ENCODE assay signal across 1 cellular context in the genomic region with DNA sequence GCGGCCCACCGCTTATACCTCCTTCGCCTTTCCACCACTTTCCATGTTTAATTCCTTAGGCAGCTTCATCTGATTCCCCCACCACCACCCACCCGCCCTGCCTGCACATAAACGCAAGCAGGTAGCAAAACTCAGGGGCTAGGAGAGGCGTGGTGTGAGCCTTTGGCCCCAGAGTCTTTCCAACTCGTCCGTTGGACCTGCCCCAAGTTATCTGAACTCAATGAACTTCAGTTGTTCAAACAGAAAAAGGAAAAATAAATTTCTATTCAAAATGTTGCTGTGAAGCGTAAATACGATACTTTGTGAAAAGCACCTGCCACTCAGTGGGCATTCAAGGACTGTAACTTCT.
TF ChIP-seq lines count a peak whose summit lies in the region.

No MANE protein-coding gene starts in this region.

TF ChIP-seq in K562, 482 proteins besides CTCF, POLR2A, EP300 and RAD21:
- TF ChIP-seq, protein P1, sequence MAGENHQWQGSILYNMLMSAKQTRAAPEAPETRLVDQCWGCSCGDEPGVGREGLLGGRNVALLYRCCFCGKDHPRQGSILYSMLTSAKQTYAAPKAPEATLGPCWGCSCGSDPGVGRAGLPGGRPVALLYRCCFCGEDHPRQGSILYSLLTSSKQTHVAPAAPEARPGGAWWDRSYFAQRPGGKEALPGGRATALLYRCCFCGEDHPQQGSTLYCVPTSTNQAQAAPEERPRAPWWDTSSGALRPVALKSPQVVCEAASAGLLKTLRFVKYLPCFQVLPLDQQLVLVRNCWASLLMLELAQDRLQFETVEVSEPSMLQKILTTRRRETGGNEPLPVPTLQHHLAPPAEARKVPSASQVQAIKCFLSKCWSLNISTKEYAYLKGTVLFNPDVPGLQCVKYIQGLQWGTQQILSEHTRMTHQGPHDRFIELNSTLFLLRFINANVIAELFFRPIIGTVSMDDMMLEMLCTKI (IDR thresholded peaks at IDR 0.05; ENCODE audit: partially characterized antibody) = no peak
- TF ChIP-seq ZNF140 (CRISPR knock-in tag; IDR thresholded peaks at IDR 0.05) (no peak), MEF2A (IDR thresholded peaks at IDR 0.05; ENCODE audit: control insufficient read depth, low read depth, low read length) (no peak), RB1 (IDR thresholded peaks at IDR 0.05; ENCODE audit: low read depth) (no peak), DNMT1 (IDR thresholded peaks at IDR 0.05) (no peak), PHF8 (IDR thresholded peaks at IDR 0.05; ENCODE audit: borderline replicate concordance, low read length) (no peak), MYC (IDR thresholded peaks at IDR 0.05; ENCODE audit: low read depth, low read length) (no peak), MYC (CRISPR knock-in tag; IDR thresholded peaks at IDR 0.05; ENCODE audit: borderline replicate concordance, low read depth) (no peak), ZEB2 (IDR thresholded peaks at IDR 0.05) (no peak), ZNF695 (CRISPR knock-in tag; IDR thresholded peaks at IDR 0.05) (no peak), NFE2L1 (tag; IDR thresholded peaks at IDR 0.05; ENCODE audit: borderline replicate concordance, low read depth) (no peak), ZFX (CRISPR knock-in tag; IDR thresholded peaks at IDR 0.05) (no peak), ZNF41 (CRISPR knock-in tag; conservative IDR thresholded peaks at IDR 0.05) (no peak)
- TF ChIP-seq, protein P2, sequence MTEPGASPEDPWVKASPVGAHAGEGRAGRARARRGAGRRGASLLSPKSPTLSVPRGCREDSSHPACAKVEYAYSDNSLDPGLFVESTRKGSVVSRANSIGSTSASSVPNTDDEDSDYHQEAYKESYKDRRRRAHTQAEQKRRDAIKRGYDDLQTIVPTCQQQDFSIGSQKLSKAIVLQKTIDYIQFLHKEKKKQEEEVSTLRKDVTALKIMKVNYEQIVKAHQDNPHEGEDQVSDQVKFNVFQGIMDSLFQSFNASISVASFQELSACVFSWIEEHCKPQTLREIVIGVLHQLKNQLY (CRISPR knock-in tag; conservative IDR thresholded peaks at IDR 0.05) = no peak
- TF ChIP-seq, protein P3, sequence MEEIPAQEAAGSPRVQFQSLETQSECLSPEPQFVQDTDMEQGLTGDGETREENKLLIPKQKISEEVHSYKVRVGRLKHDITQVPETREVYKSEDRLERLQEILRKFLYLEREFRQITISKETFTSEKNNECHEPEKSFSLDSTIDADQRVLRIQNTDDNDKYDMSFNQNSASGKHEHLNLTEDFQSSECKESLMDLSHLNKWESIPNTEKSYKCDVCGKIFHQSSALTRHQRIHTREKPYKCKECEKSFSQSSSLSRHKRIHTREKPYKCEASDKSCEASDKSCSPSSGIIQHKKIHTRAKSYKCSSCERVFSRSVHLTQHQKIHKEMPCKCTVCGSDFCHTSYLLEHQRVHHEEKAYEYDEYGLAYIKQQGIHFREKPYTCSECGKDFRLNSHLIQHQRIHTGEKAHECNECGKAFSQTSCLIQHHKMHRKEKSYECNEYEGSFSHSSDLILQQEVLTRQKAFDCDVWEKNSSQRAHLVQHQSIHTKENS (CRISPR knock-in tag; IDR thresholded peaks at IDR 0.05) = no peak
- TF ChIP-seq, protein P4, sequence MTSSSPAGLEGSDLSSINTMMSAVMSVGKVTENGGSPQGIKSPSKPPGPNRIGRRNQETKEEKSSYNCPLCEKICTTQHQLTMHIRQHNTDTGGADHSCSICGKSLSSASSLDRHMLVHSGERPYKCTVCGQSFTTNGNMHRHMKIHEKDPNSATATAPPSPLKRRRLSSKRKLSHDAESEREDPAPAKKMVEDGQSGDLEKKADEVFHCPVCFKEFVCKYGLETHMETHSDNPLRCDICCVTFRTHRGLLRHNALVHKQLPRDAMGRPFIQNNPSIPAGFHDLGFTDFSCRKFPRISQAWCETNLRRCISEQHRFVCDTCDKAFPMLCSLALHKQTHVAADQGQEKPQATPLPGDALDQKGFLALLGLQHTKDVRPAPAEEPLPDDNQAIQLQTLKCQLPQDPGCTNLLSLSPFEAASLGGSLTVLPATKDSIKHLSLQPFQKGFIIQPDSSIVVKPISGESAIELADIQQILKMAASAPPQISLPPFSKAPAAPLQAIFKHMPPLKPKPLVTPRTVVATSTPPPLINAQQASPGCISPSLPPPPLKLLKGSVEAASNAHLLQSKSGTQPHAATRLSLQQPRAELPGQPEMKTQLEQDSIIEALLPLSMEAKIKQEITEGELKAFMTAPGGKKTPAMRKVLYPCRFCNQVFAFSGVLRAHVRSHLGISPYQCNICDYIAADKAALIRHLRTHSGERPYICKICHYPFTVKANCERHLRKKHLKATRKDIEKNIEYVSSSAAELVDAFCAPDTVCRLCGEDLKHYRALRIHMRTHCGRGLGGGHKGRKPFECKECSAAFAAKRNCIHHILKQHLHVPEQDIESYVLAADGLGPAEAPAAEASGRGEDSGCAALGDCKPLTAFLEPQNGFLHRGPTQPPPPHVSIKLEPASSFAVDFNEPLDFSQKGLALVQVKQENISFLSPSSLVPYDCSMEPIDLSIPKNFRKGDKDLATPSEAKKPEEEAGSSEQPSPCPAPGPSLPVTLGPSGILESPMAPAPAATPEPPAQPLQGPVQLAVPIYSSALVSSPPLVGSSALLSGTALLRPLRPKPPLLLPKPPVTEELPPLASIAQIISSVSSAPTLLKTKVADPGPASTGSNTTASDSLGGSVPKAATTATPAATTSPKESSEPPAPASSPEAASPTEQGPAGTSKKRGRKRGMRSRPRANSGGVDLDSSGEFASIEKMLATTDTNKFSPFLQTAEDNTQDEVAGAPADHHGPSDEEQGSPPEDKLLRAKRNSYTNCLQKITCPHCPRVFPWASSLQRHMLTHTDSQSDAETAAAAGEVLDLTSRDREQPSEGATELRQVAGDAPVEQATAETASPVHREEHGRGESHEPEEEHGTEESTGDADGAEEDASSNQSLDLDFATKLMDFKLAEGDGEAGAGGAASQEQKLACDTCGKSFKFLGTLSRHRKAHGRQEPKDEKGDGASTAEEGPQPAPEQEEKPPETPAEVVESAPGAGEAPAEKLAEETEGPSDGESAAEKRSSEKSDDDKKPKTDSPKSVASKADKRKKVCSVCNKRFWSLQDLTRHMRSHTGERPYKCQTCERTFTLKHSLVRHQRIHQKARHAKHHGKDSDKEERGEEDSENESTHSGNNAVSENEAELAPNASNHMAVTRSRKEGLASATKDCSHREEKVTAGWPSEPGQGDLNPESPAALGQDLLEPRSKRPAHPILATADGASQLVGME (CRISPR knock-in tag; IDR thresholded peaks at IDR 0.05) = no peak
- TF ChIP-seq, protein P5, sequence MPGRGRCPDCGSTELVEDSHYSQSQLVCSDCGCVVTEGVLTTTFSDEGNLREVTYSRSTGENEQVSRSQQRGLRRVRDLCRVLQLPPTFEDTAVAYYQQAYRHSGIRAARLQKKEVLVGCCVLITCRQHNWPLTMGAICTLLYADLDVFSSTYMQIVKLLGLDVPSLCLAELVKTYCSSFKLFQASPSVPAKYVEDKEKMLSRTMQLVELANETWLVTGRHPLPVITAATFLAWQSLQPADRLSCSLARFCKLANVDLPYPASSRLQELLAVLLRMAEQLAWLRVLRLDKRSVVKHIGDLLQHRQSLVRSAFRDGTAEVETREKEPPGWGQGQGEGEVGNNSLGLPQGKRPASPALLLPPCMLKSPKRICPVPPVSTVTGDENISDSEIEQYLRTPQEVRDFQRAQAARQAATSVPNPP (IDR thresholded peaks at IDR 0.05; ENCODE audit: borderline replicate concordance, insufficient read depth, insufficient read length) = no peak
- TF ChIP-seq, protein P6, sequence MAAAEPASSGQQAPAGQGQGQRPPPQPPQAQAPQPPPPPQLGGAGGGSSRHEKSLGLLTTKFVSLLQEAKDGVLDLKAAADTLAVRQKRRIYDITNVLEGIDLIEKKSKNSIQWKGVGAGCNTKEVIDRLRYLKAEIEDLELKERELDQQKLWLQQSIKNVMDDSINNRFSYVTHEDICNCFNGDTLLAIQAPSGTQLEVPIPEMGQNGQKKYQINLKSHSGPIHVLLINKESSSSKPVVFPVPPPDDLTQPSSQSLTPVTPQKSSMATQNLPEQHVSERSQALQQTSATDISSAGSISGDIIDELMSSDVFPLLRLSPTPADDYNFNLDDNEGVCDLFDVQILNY (CRISPR knock-in tag; IDR thresholded peaks at IDR 0.05) = no peak
- TF ChIP-seq, protein P7, sequence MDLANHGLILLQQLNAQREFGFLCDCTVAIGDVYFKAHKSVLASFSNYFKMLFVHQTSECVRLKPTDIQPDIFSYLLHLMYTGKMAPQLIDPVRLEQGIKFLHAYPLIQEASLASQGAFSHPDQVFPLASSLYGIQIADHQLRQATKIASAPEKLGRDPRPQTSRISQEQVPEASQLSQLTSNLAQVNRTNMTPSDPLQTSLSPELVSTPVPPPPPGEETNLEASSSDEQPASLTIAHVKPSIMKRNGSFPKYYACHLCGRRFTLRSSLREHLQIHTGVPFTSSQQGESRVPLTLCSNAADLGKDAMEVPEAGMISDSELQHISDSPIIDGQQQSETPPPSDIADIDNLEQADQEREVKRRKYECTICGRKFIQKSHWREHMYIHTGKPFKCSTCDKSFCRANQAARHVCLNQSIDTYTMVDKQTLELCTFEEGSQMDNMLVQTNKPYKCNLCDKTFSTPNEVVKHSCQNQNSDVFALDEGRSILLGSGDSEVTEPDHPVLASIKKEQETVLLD (IDR thresholded peaks at IDR 0.05) = no peak
- TF ChIP-seq, protein P8, sequence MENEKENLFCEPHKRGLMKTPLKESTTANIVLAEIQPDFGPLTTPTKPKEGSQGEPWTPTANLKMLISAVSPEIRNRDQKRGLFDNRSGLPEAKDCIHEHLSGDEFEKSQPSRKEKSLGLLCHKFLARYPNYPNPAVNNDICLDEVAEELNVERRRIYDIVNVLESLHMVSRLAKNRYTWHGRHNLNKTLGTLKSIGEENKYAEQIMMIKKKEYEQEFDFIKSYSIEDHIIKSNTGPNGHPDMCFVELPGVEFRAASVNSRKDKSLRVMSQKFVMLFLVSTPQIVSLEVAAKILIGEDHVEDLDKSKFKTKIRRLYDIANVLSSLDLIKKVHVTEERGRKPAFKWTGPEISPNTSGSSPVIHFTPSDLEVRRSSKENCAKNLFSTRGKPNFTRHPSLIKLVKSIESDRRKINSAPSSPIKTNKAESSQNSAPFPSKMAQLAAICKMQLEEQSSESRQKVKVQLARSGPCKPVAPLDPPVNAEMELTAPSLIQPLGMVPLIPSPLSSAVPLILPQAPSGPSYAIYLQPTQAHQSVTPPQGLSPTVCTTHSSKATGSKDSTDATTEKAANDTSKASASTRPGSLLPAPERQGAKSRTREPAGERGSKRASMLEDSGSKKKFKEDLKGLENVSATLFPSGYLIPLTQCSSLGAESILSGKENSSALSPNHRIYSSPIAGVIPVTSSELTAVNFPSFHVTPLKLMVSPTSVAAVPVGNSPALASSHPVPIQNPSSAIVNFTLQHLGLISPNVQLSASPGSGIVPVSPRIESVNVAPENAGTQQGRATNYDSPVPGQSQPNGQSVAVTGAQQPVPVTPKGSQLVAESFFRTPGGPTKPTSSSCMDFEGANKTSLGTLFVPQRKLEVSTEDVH (IDR thresholded peaks at IDR 0.05; ENCODE audit: low read depth, partially characterized antibody) = no peak
TF ChIP-seq in K562: peak in this region for 0.
